ENCODE assay signal across 32 cellular contexts in genomic region chr15:28115871-28116270, GRCh38. TPM values are rescaled to one million over a fixed set of nuclear protein-coding genes. Genes with fewer than 3 reads are reported as not detected.
"Had no signal": no experiment of that assay in that cellular context is flagged by ENCODE, and none has a peak within 500 bp of the region (broad histone marks: within the 10 kb centered on the region; RNA-seq: fewer than 3 reads in every experiment).

No MANE protein-coding gene starts in this region.

- H3K4me3 ChIP-seq: colonic mucosa, gastrocnemius medialis, heart left ventricle, hepatocyte, lower lobe of right lung, neural progenitor cell, ovary, right lobe of liver, suprapubic skin had no signal

- H3K9me3 Mint-ChIP-seq: dendritic cell treated with granulocyte-macrophage colony-stimulating factor and Interleukin-4, amounts not matched to agents 40 ng/mL and 50 ng/mL, for 4 days; endodermal cell; memory B cell; mesothelial cell of epicardium; nephron; neural progenitor cell; stimulated activated naive CD8-positive, alpha-beta T cell treated with anti-CD3 and anti-CD28 coated beads, Interleukin-15, amount 100 ng/mL, for 72 hours had no signal

- H3K27me3 ChIP-seq: colonic mucosa, gastrocnemius medialis, heart left ventricle, hepatocyte, neural progenitor cell, ovary, right lobe of liver, suprapubic skin had no signal

- H3K9me3 ChIP-seq: colonic mucosa, gastrocnemius medialis, heart left ventricle, lower lobe of right lung, ovary, right lobe of liver, suprapubic skin had no signal

- H3K27me3 Mint-ChIP-seq: dendritic cell treated with granulocyte-macrophage colony-stimulating factor and Interleukin-4, amounts not matched to agents 40 ng/mL and 50 ng/mL, for 4 days; memory B cell; naive thymus-derived CD4-positive, alpha-beta T cell; stimulated activated naive CD8-positive, alpha-beta T cell treated with anti-CD3 and anti-CD28 coated beads, Interleukin-15, amount 100 ng/mL, for 72 hours had no signal

- H3K4me3 Mint-ChIP-seq: dendritic cell treated with granulocyte-macrophage colony-stimulating factor and Interleukin-4, amounts not matched to agents 40 ng/mL and 50 ng/mL, for 4 days; endodermal cell; memory B cell; mesothelial cell of epicardium; naive thymus-derived CD4-positive, alpha-beta T cell; nephron; neural progenitor cell; stimulated activated naive CD8-positive, alpha-beta T cell treated with anti-CD3 and anti-CD28 coated beads, Interleukin-15, amount 100 ng/mL, for 72 hours had no signal

- ATAC-seq: esophagus mucosa; gastrocnemius medialis; left colon; left ventricle myocardium superior; lower lobe of right lung; naive thymus-derived CD4-positive, alpha-beta T cell; right lobe of liver; stimulated activated naive CD8-positive, alpha-beta T cell treated with anti-CD3 and anti-CD28 coated beads, Interleukin-15, amount 100 ng/mL, for 72 hours had no signal

- DNase-seq: colonic mucosa; effector CD8-positive, alpha-beta T cell; endodermal cell; foreskin fibroblast; gastrocnemius medialis; kidney glomerular epithelial cell; left colon; left ventricle myocardium superior; lower lobe of right lung; naive thymus-derived CD4-positive, alpha-beta T cell; nucleus accumbens; retina; small intestine; stimulated activated CD4-positive, alpha-beta T cell treated with anti-CD3 and anti-CD28 coated beads, Interleukin-15, amount 100 ng/mL, for 24 hours; stimulated activated CD4-positive, alpha-beta T cell treated with anti-CD3 and anti-CD28 coated beads, Interleukin-2, amount 100 ng/mL, for 48 hours; stimulated activated naive CD4-positive, alpha-beta T cell; stimulated activated naive CD8-positive, alpha-beta T cell treated with anti-CD3 and anti-CD28 coated beads, Interleukin-15, amount 100 ng/mL, for 72 hours had no signal

- H3K4me1 ChIP-seq: colonic mucosa, gastrocnemius medialis, heart left ventricle, lower lobe of right lung, neural progenitor cell, right lobe of liver, suprapubic skin had no signal

- H3K27ac ChIP-seq: colonic mucosa, epithelial cell of prostate, gastrocnemius medialis, heart left ventricle, hepatocyte, lower lobe of right lung, neural progenitor cell, ovary, right lobe of liver, suprapubic skin had no signal

- H3K27ac Mint-ChIP-seq: dendritic cell treated with granulocyte-macrophage colony-stimulating factor and Interleukin-4, amounts not matched to agents 40 ng/mL and 50 ng/mL, for 4 days; endodermal cell; memory B cell; mesothelial cell of epicardium; naive thymus-derived CD4-positive, alpha-beta T cell; nephron; neural progenitor cell; stimulated activated naive CD8-positive, alpha-beta T cell treated with anti-CD3 and anti-CD28 coated beads, Interleukin-15, amount 100 ng/mL, for 72 hours had no signal

- H3K4me2 ChIP-seq: hepatocyte, neural progenitor cell had no signal

- H3K9ac ChIP-seq: neural progenitor cell had no signal

- H3K36me3 ChIP-seq: neural progenitor cell, ovary had no signal

- H3K4me1 Mint-ChIP-seq: endodermal cell; memory B cell; mesothelial cell of epicardium; nephron; neural progenitor cell; stimulated activated naive CD8-positive, alpha-beta T cell treated with anti-CD3 and anti-CD28 coated beads, Interleukin-15, amount 100 ng/mL, for 72 hours had no signal

- H2AFZ ChIP-seq: hepatocyte, neural progenitor cell had no signal

- H3K79me2 ChIP-seq: hepatocyte had no signal

RNA-seq across cellular contexts. Expression of gene OCA2, which starts 16.8 kb away (rescaled TPM):
- total RNA-seq: glomerular endothelial cell; mucosa of gallbladder; naive thymus-derived CD4-positive, alpha-beta T cell; pulmonary artery endothelial cell had no signal
- polyA plus RNA-seq: naive thymus-derived CD4-positive, alpha-beta T cell had no signal
